1 cellular context compared by ENCODE assay signal in the genomic region with DNA sequence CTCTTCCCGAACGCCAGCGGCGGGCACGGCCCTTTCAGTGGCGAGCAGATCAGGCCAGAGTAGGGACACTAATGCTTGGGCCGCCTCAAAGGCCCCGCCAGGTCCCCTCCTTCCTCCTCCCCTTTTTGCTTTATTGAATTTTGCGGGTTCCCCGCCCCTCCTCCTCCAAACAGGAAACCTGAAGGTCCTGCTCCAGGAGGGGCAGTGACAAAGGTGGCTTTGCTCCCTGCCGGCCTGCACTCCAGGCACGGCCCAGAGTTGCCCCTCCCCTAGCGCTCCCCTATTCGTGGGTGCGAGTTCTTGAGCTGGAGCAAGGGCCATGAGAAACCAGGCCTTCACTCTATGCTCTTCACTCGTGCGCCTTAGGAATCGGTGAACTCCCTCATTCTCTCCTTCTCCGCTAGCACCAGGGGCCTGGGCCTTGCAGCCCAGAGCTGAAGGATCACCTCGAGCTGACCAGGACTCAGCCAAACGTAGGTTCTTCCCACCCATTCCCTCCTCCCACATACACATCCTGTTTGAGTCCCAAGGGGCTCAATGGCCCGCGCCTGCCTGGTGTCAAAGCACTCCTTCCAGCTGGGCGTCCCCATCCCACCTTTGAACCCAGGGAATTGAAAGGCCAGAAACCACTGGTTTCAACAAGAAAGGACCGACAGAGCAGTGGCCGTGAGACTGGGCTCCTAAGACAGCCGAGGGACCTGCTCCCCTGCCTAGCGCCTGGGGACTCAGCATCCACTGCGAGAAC.
TF ChIP-seq lines count a peak whose summit lies in the region.

No MANE protein-coding gene starts in this region.

TF ChIP-seq in HCT116, 20 proteins besides CTCF, POLR2A, EP300 and RAD21 (continued from another document):
- TF ChIP-seq EGR1 (IDR thresholded peaks at IDR 0.05; ENCODE audit: low read depth) = no peak
- TF ChIP-seq ZNF274 (IDR thresholded peaks at IDR 0.05; ENCODE audit: low read depth, low read length) = no peak
- TF ChIP-seq POLR2AphosphoS5 (IDR thresholded peaks at IDR 0.05; ENCODE audit: low read depth, low read length) = 0 out of 2 replicates have a peak, but pooled peaks have one; percentile 31
